22 cellular contexts compared by ENCODE assay signal in genomic region chr9:4066682-4067081, GRCh38.
"Had no signal": no experiment of that assay in that cellular context is flagged by ENCODE, and none has a peak within 500 bp of the region (broad histone marks: within the 10 kb centered on the region; RNA-seq: fewer than 3 reads in every experiment).

No MANE protein-coding gene starts in this region.

- H3K36me3 ChIP-seq: esophagus squamous epithelium, gastroesophageal sphincter, left lung, lower lobe of right lung, neutrophil, right atrium auricular region, tibial artery, upper lobe of left lung, uterus had no signal

- H3K27ac ChIP-seq: coronary artery, dorsolateral prefrontal cortex, esophagus squamous epithelium, gastroesophageal sphincter, left lung, lower lobe of right lung, neutrophil, right atrium auricular region, tibial artery, upper lobe of left lung, uterus had no signal

- H3K4me1 ChIP-seq: left lung, uterus had no signal

- H3K4me3 ChIP-seq: coronary artery, dorsolateral prefrontal cortex, esophagus squamous epithelium, gastroesophageal sphincter, left lung, lower lobe of right lung, right atrium auricular region, smooth muscle cell, tibial artery, upper lobe of left lung, uterus had no signal

- DNase-seq: central memory CD4-positive, alpha-beta T cell; dorsolateral prefrontal cortex; effector CD8-positive, alpha-beta T cell; esophagus squamous epithelium; foreskin fibroblast; glutamatergic neuron; lower lobe of right lung; midbrain; posterior cingulate gyrus; stimulated activated CD4-positive, alpha-beta T cell treated with anti-CD3 and anti-CD28 coated beads, Interleukin-2, amount 100 ng/mL, for 48 hours; stimulated activated naive CD8-positive, alpha-beta T cell treated with anti-CD3 and anti-CD28 coated beads, Interleukin-15, Interleukin-2, amounts not matched to agents 100 U/mL and 50 U/mL, for 24 hours; tibial artery; upper lobe of left lung; uterus had no signal

- H3K27me3 ChIP-seq: dorsolateral prefrontal cortex, esophagus squamous epithelium, gastroesophageal sphincter, left lung, neutrophil, right atrium auricular region, tibial artery, upper lobe of left lung, uterus had no signal

- ATAC-seq: gastroesophageal sphincter; left lung; lower lobe of right lung; natural killer cell treated with Interleukin-12 subunit alpha and Interleukin-12 subunit beta and Interleukin-15 and Interleukin-18, amount 100 ng/mL, for 72 hours; stimulated activated effector memory CD8-positive, alpha-beta T cell treated with anti-CD3 and anti-CD28 coated beads, Interleukin-12 subunit alpha, Interleukin-12 subunit beta, amount 100 ng/mL, for 72 hours; stimulated activated naive CD8-positive, alpha-beta T cell treated with anti-CD3 and anti-CD28 coated beads, Interleukin-15, Interleukin-2, amounts not matched to agents 100 U/mL and 50 U/mL, for 24 hours had no signal

- H3K9me3 ChIP-seq: esophagus squamous epithelium, gastroesophageal sphincter, left lung, lower lobe of right lung, neutrophil, right atrium auricular region, tibial artery, upper lobe of left lung, uterus had no signal
